Comparison of ENCODE assay signal across 9 cellular contexts in genomic region chr2:3376821-3377220, GRCh38. TPM values are rescaled to one million over a fixed set of nuclear protein-coding genes. Genes with fewer than 3 reads are reported as not detected.
DNase-seq lines count a peak whose midpoint lies in the region; ATAC-seq, FAIRE-seq and TF ChIP-seq lines count a peak whose summit lies in the region.
"Had no signal": no experiment of that assay in that cellular context is flagged by ENCODE, and none has a peak within 500 bp of the region (broad histone marks: within the 10 kb centered on the region; RNA-seq: fewer than 3 reads in every experiment).

No MANE protein-coding gene starts in this region.

- peak overlapping the region; percentile 97 for H3K4me3 Mint-ChIP-seq in activated naive CD4-positive, alpha-beta T cell treated with anti-CD3 and anti-CD28 coated beads for 36 hours

- H3K9me3 ChIP-seq in ascending aorta (no peaks in the 10 kb centered on the region), right lobe of liver (no peaks in the 10 kb centered on the region), tibial artery (no peaks in the 10 kb centered on the region)

- CTCF ChIA-PET in activated naive CD4-positive, alpha-beta T cell treated with anti-CD3 and anti-CD28 coated beads for 36 hours (lab: Charles Lee): no interaction called here

- H3K4me1 ChIP-seq in ascending aorta: peaks cover 3 to 19% of the 10 kb centered on the region in 2 donors
- H3K4me1 ChIP-seq in right lobe of liver: peaks cover 0 to 30% (median 0%) of the 10 kb centered on the region in 4 donors
- peaks cover 0 to 36% (median 24%) of the 10 kb centered on the region in 4 donors for H3K4me1 ChIP-seq in tibial artery

- no peak for TF ChIP-seq POLR2A in right lobe of liver (IDR thresholded peaks at IDR 0.05)

- no peak for DNase-seq in activated naive CD4-positive, alpha-beta T cell treated with anti-CD3 and anti-CD28 coated beads for 36 hours
- no peak for DNase-seq in activated naive CD4-positive, alpha-beta T cell (lab: John Stamatoyannopoulos, UW)
- no peak for DNase-seq in ascending aorta (ENCODE audit: low spot score in 2 of 2)
- no peak for DNase-seq in right lobe of liver
- no peak for DNase-seq in tibial artery
- DNase-seq in NCI-H510A treated with DMSO at 0.1 percent for 48 hours (lab: John Stamatoyannopoulos, UW): no peak
- no peak for DNase-seq in D721Med (ENCODE audit: insufficient read length, low spot score)

- FAIRE-seq in D721Med (lab: Jason Lieb, UNC): no peak
- FAIRE-seq: endometrium had no signal

- peaks cover 37% of the 10 kb centered on the region for H3K4me1 Mint-ChIP-seq in activated naive CD4-positive, alpha-beta T cell treated with anti-CD3 and anti-CD28 coated beads for 36 hours (ENCODE audit: low read depth)

- peaks cover 2% of the 10 kb centered on the region for H3K36me3 Mint-ChIP-seq in activated naive CD4-positive, alpha-beta T cell treated with anti-CD3 and anti-CD28 coated beads for 36 hours (ENCODE audit: low read depth)

- H3K9me3 Mint-ChIP-seq in activated naive CD4-positive, alpha-beta T cell treated with anti-CD3 and anti-CD28 coated beads for 36 hours: no peaks in the 10 kb centered on the region

- WGBS in right lobe of liver (ENCODE audit: insufficient coverage, low coverage, low lambda C conversion rate, missing lambda C conversion rate): 68% methylated on average over 6 of the region's 6 CpGs

- H3K36me3 ChIP-seq in ascending aorta: no peaks in the 10 kb centered on the region
- H3K36me3 ChIP-seq in right lobe of liver: no peaks in the 10 kb centered on the region
- H3K36me3 ChIP-seq in tibial artery: no peaks in the 10 kb centered on the region

- intact Hi-C loops in activated naive CD4-positive, alpha-beta T cell treated with anti-CD3 and anti-CD28 coated beads for 36 hours (cut with micrococcal nuclease): loop anchor here (1.0 kb wide), 6 partner anchors 85 to 764 kb away; partner anchors contain the start of genes RNASEH1 and RPS7
- intact Hi-C loops in ascending aorta (cut with DNase I): loop anchor here (1.0 to 5.0 kb wide), 3 partner anchors 85 to 198 kb away; partner anchors contain the start of genes RNASEH1 and RPS7
- intact Hi-C loops in right lobe of liver (cut with DNase I): no loop called here
- intact Hi-C loops in tibial artery (cut with DNase I; ENCODE audit: low total_unique reads): no loop called here

- ATAC-seq in right lobe of liver (no peak), GM19023 (IDR thresholded peaks at IDR 0.05; ENCODE audit: unreplicated experiment) (no peak)

- no peaks in the 10 kb centered on the region for H3K27me3 Mint-ChIP-seq in activated naive CD4-positive, alpha-beta T cell treated with anti-CD3 and anti-CD28 coated beads for 36 hours (ENCODE audit: low read depth)

- no peaks in the 10 kb centered on the region for H3K27me3 ChIP-seq in ascending aorta
- no peaks in the 10 kb centered on the region for H3K27me3 ChIP-seq in right lobe of liver
- H3K27me3 ChIP-seq in tibial artery: no peaks in the 10 kb centered on the region

- H3K4me3 ChIP-seq in ascending aorta: peak overlapping the region; percentile 61 to 77
- peak overlapping the region; percentile 79 to 93 (median 80) for H3K4me3 ChIP-seq in right lobe of liver
- H3K4me3 ChIP-seq in tibial artery: peak overlapping the region; percentile 70 to 94

- H3K27ac ChIP-seq in ascending aorta: no peak overlapping the region
- peak overlapping the region in 1 of 3 donors; percentile 61 for H3K27ac ChIP-seq in right lobe of liver
- no peak overlapping the region for H3K27ac ChIP-seq in tibial artery

- H3K27ac Mint-ChIP-seq in activated naive CD4-positive, alpha-beta T cell treated with anti-CD3 and anti-CD28 coated beads for 36 hours: peak overlapping the region; percentile 94

- TF ChIP-seq CTCF in ascending aorta (IDR thresholded peaks at IDR 0.05) (no peak), right lobe of liver (IDR thresholded peaks at IDR 0.05) (no peak), tibial artery (IDR thresholded peaks at IDR 0.05) (no peak), D721Med (IDR thresholded peaks at IDR 0.05; ENCODE audit: insufficient read depth, missing control alignments) (no peak)

RNA-seq across cellular contexts. Expression of gene EIPR1, which starts 0.8 kb away (rescaled TPM):
- 10 to 100 TPM; 33.6 to 35.1 TPM for total RNA-seq in activated naive CD4-positive, alpha-beta T cell treated with anti-CD3 and anti-CD28 coated beads for 36 hours
- total RNA-seq in ascending aorta (14.5 TPM), right lobe of liver (10 to 100 TPM in 4 of 6 experiments, 1 to 10 TPM in 2; 6.8 to 40.6 (median 11.6) TPM)

RNA-seq across cellular contexts. Expression of gene TRAPPC12, which starts 2.7 kb away (rescaled TPM):
- 10 to 100 TPM; 44.3 to 45.8 TPM for total RNA-seq in activated naive CD4-positive, alpha-beta T cell treated with anti-CD3 and anti-CD28 coated beads for 36 hours
- total RNA-seq in ascending aorta (94.0 TPM), right lobe of liver (10 to 100 TPM; 39.2 to 92.4 (median 47.8) TPM)

Comparison
In these comparisons a context has a peak if more than half of its experiments do, and no peak if none do; other contexts are left out.
1. intact Hi-C loops: an anchor here in activated naive CD4-positive, alpha-beta T cell treated with anti-CD3 and anti-CD28 coated beads for 36 hours (1.0 kb wide) and ascending aorta (1.0 to 5.0 kb wide); none called in right lobe of liver and tibial artery.